In genomic region chr2:19801367-19802087, GRCh38 we compare ENCODE assay signal across 8 cellular contexts.
A peak's percentile ranks its signal among the peaks of the same experiment; 100 is the strongest.
DNase-seq lines count a peak whose midpoint lies in the region; ATAC-seq and TF ChIP-seq lines count a peak whose summit lies in the region.

No MANE protein-coding gene starts in this region.

- H3K4me3 ChIP-seq in foreskin fibroblast (ENCODE audit: low read depth in 1 of 2, low read length in 2 of 2) (no peak overlapping the region), rectal smooth muscle tissue (ENCODE audit: low read length) (no peak overlapping the region)

- H3K27me3 ChIP-seq in rectal smooth muscle tissue (ENCODE audit: control insufficient read depth, insufficient read depth, low read length): no peaks in the 10 kb centered on the region

- peak overlapping the region; percentile 62 for H3K27ac ChIP-seq in rectal smooth muscle tissue (ENCODE audit: low read depth, low read length)

- no peak for TF ChIP-seq CTCF in foreskin fibroblast (IDR thresholded peaks at IDR 0.05; ENCODE audit: low read depth, low read length)

- H3K9ac ChIP-seq in rectal smooth muscle tissue (ENCODE audit: low read length): no peak overlapping the region

- H3K4me1 ChIP-seq in rectal smooth muscle tissue (ENCODE audit: control insufficient read depth, insufficient read depth, low read length): peaks cover 14% of the 10 kb centered on the region

- DNase-seq in DMS53 treated with DMSO at 0.1 percent for 48 hours (lab: John Stamatoyannopoulos, UW; ENCODE audit: unreplicated experiment): peak; percentile 64
- peak; percentile 29 to 74 for DNase-seq in SHP77 (lab: John Stamatoyannopoulos, UW)
- DNase-seq in foreskin fibroblast: peak; percentile 98 to 99
- DNase-seq in putamen (ENCODE audit: low spot score): no peak
- no peak for DNase-seq in retina

- H3K36me3 ChIP-seq in rectal smooth muscle tissue (ENCODE audit: control insufficient read depth, insufficient read depth, low read length): no peaks in the 10 kb centered on the region

- ATAC-seq in HG03108 (IDR thresholded peaks at IDR 0.05; ENCODE audit: unreplicated experiment): no peak
- ATAC-seq in GM21825 (IDR thresholded peaks at IDR 0.05; ENCODE audit: unreplicated experiment): no peak

Comparison
In these comparisons a context has a peak if more than half of its experiments do, and no peak if none do; other contexts are left out.
1. DNase-seq: peak in DMS53 treated with DMSO at 0.1 percent for 48 hours (single experiment), SHP77 (2 of 2) and foreskin fibroblast (2 of 2); none in putamen (single experiment) and retina (single experiment).